ENCODE assay signal across 8 cellular contexts in genomic region chr16:21511315-21512210, GRCh38.
A peak's percentile ranks its signal among the peaks of the same experiment; 100 is the strongest.
DNase-seq lines count a peak whose midpoint lies in the region; ATAC-seq and TF ChIP-seq lines count a peak whose summit lies in the region.
"Not testable (repeated sequence)": the region's sequence is repeated elsewhere in the genome, so short reads cannot be mapped to it uniquely, and the experiment has no call there.

No MANE protein-coding gene starts in this region.

- intact Hi-C loops in ascending aorta (cut with DNase I); testis (cut with DNase I; ENCODE audit: low total_unique reads): not testable (repeated sequence)

- not testable (repeated sequence) for H3K27me3 ChIP-seq in WERI-Rb-1 (ENCODE audit: insufficient read depth, low read depth, severe bottlenecking); ascending aorta; kidney epithelial cell (ENCODE audit: control insufficient read depth, insufficient read depth, low read length); osteoblast (ENCODE audit: insufficient read depth, low read length); testis

- not testable (repeated sequence) for H3K4me3 ChIP-seq in WERI-Rb-1 (ENCODE audit: low read depth, low read length); kidney epithelial cell (ENCODE audit: low read depth, low read length); osteoblast (ENCODE audit: insufficient read depth, low read length); testis
- H3K4me3 ChIP-seq in ascending aorta = peak overlapping the region in 1 of 2 donors; percentile 22

- DNase-seq in Caki2 (ENCODE audit: low read depth) (peak; percentile 99), NCI-H1417 (lab: John Stamatoyannopoulos, UW) (peak in 2 of 3 experiments; percentile 35 to 65), WERI-Rb-1 (peak; percentile 76), ascending aorta (ENCODE audit: low spot score in 2 of 2) (peak in 1 of 2 donors; percentile 93), kidney epithelial cell (ENCODE audit: low read depth) (peak; percentile 67), osteoblast (ENCODE audit: insufficient read length, low spot score, missing footprints) (peak; percentile 46), testis (peak; percentile 66)

- TF ChIP-seq CTCF in WERI-Rb-1 (IDR thresholded peaks at IDR 0.05; ENCODE audit: low read depth, low read length); ascending aorta (IDR thresholded peaks at IDR 0.05); kidney epithelial cell (IDR thresholded peaks at IDR 0.05; ENCODE audit: insufficient read depth, low read length, poor library complexity, severe bottlenecking); osteoblast (IDR thresholded peaks at IDR 0.05; ENCODE audit: extremely low read depth, low read depth, low read length); testis (IDR thresholded peaks at IDR 0.05): not testable (repeated sequence)

- not testable (repeated sequence) for TF ChIP-seq POLR2A in testis (IDR thresholded peaks at IDR 0.05)

- peaks cover 14 to 79% of the 10 kb centered on the region in 2 donors for H3K4me1 ChIP-seq in ascending aorta
- not testable (repeated sequence) for H3K4me1 ChIP-seq in osteoblast (ENCODE audit: insufficient read depth, low read length)
- H3K4me1 ChIP-seq in testis = peaks cover 83% of the 10 kb centered on the region

- H3K36me3 ChIP-seq in WERI-Rb-1 = peaks cover 23% of the 10 kb centered on the region
- H3K36me3 ChIP-seq in ascending aorta; kidney epithelial cell (ENCODE audit: control insufficient read depth, insufficient read depth, low read length); osteoblast (ENCODE audit: insufficient read depth, low read length); testis (ENCODE audit: low read depth, missing control alignments): not testable (repeated sequence)

- WGBS in testis, 2 donors = 51 to 67% methylated on average over 29 of the region's 29 CpGs

- peaks cover 96% of the 10 kb centered on the region for H3K79me2 ChIP-seq in osteoblast (ENCODE audit: insufficient read depth, low read length)

- H3K4me2 ChIP-seq in osteoblast (ENCODE audit: insufficient read depth, low read length) = peak overlapping the region; percentile 10

- H3K27ac ChIP-seq in WERI-Rb-1 (peak overlapping the region; percentile 47), ascending aorta (peak overlapping the region; percentile 85 to 87), osteoblast (ENCODE audit: low read depth, low read length) (peak overlapping the region; percentile 61), testis (peak overlapping the region; percentile 45 to 55)

- H4K20me1 ChIP-seq in osteoblast (ENCODE audit: insufficient read depth, low read length) = peaks cover 28% of the 10 kb centered on the region

- H3K9me3 ChIP-seq in WERI-Rb-1 (ENCODE audit: severe bottlenecking); ascending aorta; osteoblast (ENCODE audit: low read depth, low read length); testis: not testable (repeated sequence)

- ATAC-seq in esophagus mucosa = peak; percentile 44

- in situ Hi-C loops in Caki2 (cut with HindIII; ENCODE audit: low pct_unique_long_range_greater_than_20kb, low sequenced_read_pairs) = not testable (repeated sequence)

- not testable (repeated sequence) for H2AFZ ChIP-seq in osteoblast (ENCODE audit: low read length)
